ENCODE assay signal across 9 cellular contexts in the genomic region with DNA sequence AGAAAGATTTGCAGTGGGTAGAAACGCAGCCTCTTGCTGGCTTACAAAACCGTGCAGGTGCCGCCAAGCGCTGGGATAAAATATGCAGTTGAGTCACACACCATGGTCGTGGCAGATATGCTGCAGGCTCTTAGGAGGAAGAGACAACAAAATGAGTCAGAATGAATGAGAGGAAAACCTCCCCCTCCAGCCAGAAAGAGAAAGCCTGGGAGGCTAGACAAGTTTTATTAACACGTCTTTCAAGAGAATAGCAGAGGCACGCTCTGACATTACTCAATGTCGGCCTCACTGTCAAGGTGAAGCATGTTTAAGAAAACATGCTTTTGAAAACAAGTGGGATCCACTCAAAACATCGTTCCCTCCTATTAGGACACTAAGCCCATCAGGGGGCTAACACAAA. TPM values are rescaled to one million over a fixed set of nuclear protein-coding genes. Genes with fewer than 3 reads are reported as not detected.
A peak's percentile ranks its signal among the peaks of the same experiment; 100 is the strongest.
DNase-seq lines count a peak whose midpoint lies in the region; ATAC-seq, FAIRE-seq and TF ChIP-seq lines count a peak whose summit lies in the region.
"Had no signal": no experiment of that assay in that cellular context is flagged by ENCODE, and none has a peak within 500 bp of the region (broad histone marks: within the 10 kb centered on the region; RNA-seq: fewer than 3 reads in every experiment).

No MANE protein-coding gene starts in this region.

- no peak for TF ChIP-seq CTCF in lung (IDR thresholded peaks at IDR 0.05; ENCODE audit: control extremely low read depth, extremely low read depth)
- no peak for TF ChIP-seq CTCF in Caco-2 (IDR thresholded peaks at IDR 0.05; ENCODE audit: insufficient read depth in 1 of 2, low read depth in 1 of 2, low read length in 1 of 2, severe bottlenecking in 1 of 2, unreplicated experiment in 1 of 2)

- peaks cover 9% of the 10 kb centered on the region for H3K9me3 Mint-ChIP-seq in Caco-2 (ENCODE audit: unreplicated experiment)

- DNase-seq in AG20443 (ENCODE audit: low spot score) (peak; percentile 86), HTR-8/SVneo (ENCODE audit: insufficient read length, low spot score) (peak; percentile 58), amniotic stem cell (lab: John Stamatoyannopoulos, UW) (peak; percentile 38), lung (ENCODE audit: low spot score) (no peak), GM19240 (ENCODE audit: insufficient read length, low spot score) (no peak), Caco-2 (no peak)
- DNase-seq: effector memory CD4-positive, alpha-beta T cell had no signal

- no peak overlapping the region for H3K4me3 Mint-ChIP-seq in Caco-2 (ENCODE audit: unreplicated experiment)

- H3K27me3 Mint-ChIP-seq in Caco-2 (ENCODE audit: insufficient read depth, unreplicated experiment) = no peaks in the 10 kb centered on the region

- no peak for FAIRE-seq in HTR-8/SVneo (lab: Jason Lieb, UNC)

- H3K9me3 ChIP-seq in lung (ENCODE audit: control insufficient read depth in 2 of 2, insufficient read depth in 1 of 2, low read length in 1 of 2) = peaks cover 0 to 2% of the 10 kb centered on the region in 2 donors
- H3K9me3 ChIP-seq in Caco-2 = no peaks in the 10 kb centered on the region

- H3K4me1 Mint-ChIP-seq in Caco-2 (ENCODE audit: low read depth, unreplicated experiment) = no peaks in the 10 kb centered on the region

- BruUV-seq in Caco-2 (replicated peaks; lab: Mats Ljungman, UMichigan) = no TSS peak

- H3K27me3 ChIP-seq in lung (ENCODE audit: control insufficient read depth, insufficient read depth) (no peaks in the 10 kb centered on the region), Caco-2 (replicated peaks; ENCODE audit: control insufficient read depth, insufficient read depth, low read length) (no peaks in the 10 kb centered on the region)

- H3K4me1 ChIP-seq in lung (ENCODE audit: control insufficient read depth in 2 of 2, insufficient read depth in 2 of 2, low read length in 2 of 2) (no peaks in the 10 kb centered on the region), Caco-2 (no peaks in the 10 kb centered on the region)

- no peak overlapping the region for H3K27ac ChIP-seq in lung (ENCODE audit: low read depth in 1 of 2, low read length in 1 of 2)

- POLR2A ChIA-PET in Caco-2 (lab: Charles Lee) = no interaction called here

- intact Hi-C loops in Caco-2 (cut with micrococcal nuclease; ENCODE audit: unreplicated experiment) = no loop called here

- 53 to 77% methylated on average over 9 of the region's 9 CpGs for WGBS in lung, 2 donors

- CTCF ChIA-PET in Caco-2 (lab: Charles Lee) = no interaction called here

- no peaks in the 10 kb centered on the region for H3K36me3 Mint-ChIP-seq in Caco-2 (ENCODE audit: insufficient read depth, unreplicated experiment)

- H3K36me3 ChIP-seq in lung (ENCODE audit: control insufficient read depth in 2 of 2, insufficient read depth in 2 of 2, low read length in 2 of 2) = no peaks in the 10 kb centered on the region
- H3K36me3 ChIP-seq in Caco-2 (ENCODE audit: control insufficient read depth, insufficient read depth, low read length) = no peaks in the 10 kb centered on the region

- peak; percentile 74 for ATAC-seq in lung (ENCODE audit: insufficient read depth, low FRiP score)
- no peak for ATAC-seq in GM21723 (IDR thresholded peaks at IDR 0.05; ENCODE audit: unreplicated experiment)
- ATAC-seq in GM21619 (IDR thresholded peaks at IDR 0.05; ENCODE audit: unreplicated experiment) = no peak

- H3K4me3 ChIP-seq in lung = no peak overlapping the region
- no peak overlapping the region for H3K4me3 ChIP-seq in Caco-2 (ENCODE audit: low read depth, low read length)

- H3K27ac Mint-ChIP-seq in Caco-2 (ENCODE audit: unreplicated experiment) = no peak overlapping the region

RNA-seq across cellular contexts. Expression of a gene that starts 37.1 kb away (rescaled TPM):
- total RNA-seq in lung (10 to 100 TPM; 25.5 to 33.9 TPM), Caco-2 (2022) (6.9 and 8.9 TPM in 2 replicates)
- polyA plus RNA-seq in lung = 10 to 100 TPM in 1 of 2 donors, 1 to 10 TPM in 1; 9.3 to 11.7 TPM

Comparison
In these comparisons a context has a peak if more than half of its experiments do, and no peak if none do; other contexts are left out.
1. DNase-seq: peak in AG20443 (single experiment), HTR-8/SVneo (single experiment) and amniotic stem cell (single experiment); none in lung (single experiment), GM19240 (single experiment) and Caco-2 (0 of 2).